In the genomic region with DNA sequence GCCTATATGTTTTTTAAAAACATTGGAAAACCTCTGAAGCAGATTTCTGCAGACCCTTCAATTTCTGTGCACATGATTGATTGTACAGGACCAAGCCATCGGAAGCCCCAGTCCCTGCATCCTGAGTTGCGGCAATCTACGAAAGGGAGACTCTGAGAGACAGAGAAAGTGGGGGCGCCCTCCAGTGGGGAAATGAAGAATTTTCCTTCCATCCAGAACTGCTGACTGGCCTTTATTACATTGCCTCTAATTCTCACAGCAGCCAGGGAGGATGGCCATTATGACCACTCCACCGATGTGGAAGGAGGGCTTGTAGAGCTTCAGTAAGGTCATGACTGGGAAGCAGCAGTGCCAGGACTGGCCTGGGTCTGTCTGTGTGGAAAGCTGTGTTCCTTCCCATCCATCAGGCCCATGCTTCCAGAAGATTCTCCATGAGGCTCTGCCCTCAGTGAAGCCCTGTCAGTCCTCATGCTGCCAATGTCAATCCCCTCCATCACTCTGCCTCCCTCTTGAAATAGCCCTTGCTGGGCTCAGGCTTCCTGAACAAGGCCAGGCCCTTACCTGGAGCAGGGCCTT, we compare ENCODE assay signal across 9 cellular contexts. TPM values are rescaled to one million over a fixed set of nuclear protein-coding genes. Genes with fewer than 3 reads are reported as not detected.
A peak's percentile ranks its signal among the peaks of the same experiment; 100 is the strongest.
DNase-seq lines count a peak whose midpoint lies in the region.
"Had no signal": no experiment of that assay in that cellular context is flagged by ENCODE, and none has a peak within 500 bp of the region (broad histone marks: within the 10 kb centered on the region; RNA-seq: fewer than 3 reads in every experiment).

No MANE protein-coding gene starts in this region.

- no peaks in the 10 kb centered on the region for H3K4me1 Mint-ChIP-seq in activated CD4-positive, alpha-beta T cell treated with anti-CD3 and anti-CD28 coated beads, Interleukin-2, amount 10 ng/mL, durations not matched to agents 7 days and 5 days

- no peaks in the 10 kb centered on the region for H3K36me3 Mint-ChIP-seq in activated CD4-positive, alpha-beta T cell treated with anti-CD3 and anti-CD28 coated beads, Interleukin-2, amount 10 ng/mL, durations not matched to agents 7 days and 5 days (ENCODE audit: low read depth)

- peaks cover 34% of the 10 kb centered on the region for H3K27me3 Mint-ChIP-seq in activated CD4-positive, alpha-beta T cell treated with anti-CD3 and anti-CD28 coated beads, Interleukin-2, amount 10 ng/mL, durations not matched to agents 7 days and 5 days

- DNase-seq in COLO668 (lab: John Stamatoyannopoulos, UW; ENCODE audit: unreplicated experiment) (peak; percentile 68), HCEC 1CT (peak; percentile 48), NCI-H345 treated with DMSO at 0.1 percent for 48 hours (lab: John Stamatoyannopoulos, UW; ENCODE audit: unreplicated experiment) (peak; percentile 23), dedifferentiated amniotic fluid mesenchymal stem cell (ENCODE audit: extremely low spot score) (peak; percentile 62), lung microvascular endothelial cell (ENCODE audit: low read depth in 2 of 2) (peak; percentile 64 to 68), cortex of kidney (lab: John Stamatoyannopoulos, UW) (no peak)
- peak; percentile 74 for DNase-seq in activated CD4-positive, alpha-beta T cell treated with anti-CD3 and anti-CD28 coated beads, Interleukin-2, amount 10 ng/mL, durations not matched to agents 7 days and 5 days
- peak; percentile 24 to 32 for DNase-seq in stimulated activated CD8-positive, alpha-beta memory T cell treated with anti-CD3 and anti-CD28 coated beads, Interleukin-4, amount 100 ng/mL, for 1 hour (ENCODE audit: low read depth in 2 of 2, low spot score in 1 of 2)

- CTCF ChIA-PET in activated CD4-positive, alpha-beta T cell treated with anti-CD3 and anti-CD28 coated beads, Interleukin-2, amount 10 ng/mL, durations not matched to agents 7 days and 5 days (lab: Charles Lee), result interaction anchor here (1.0 to 2.2 kb wide), 6 partner anchors 11 to 58 kb away, joined by 3 to 7 read pairs (median 5); partner anchors contain the start of gene DNPEP

- no peak overlapping the region for H3K4me3 Mint-ChIP-seq in activated CD4-positive, alpha-beta T cell treated with anti-CD3 and anti-CD28 coated beads, Interleukin-2, amount 10 ng/mL, durations not matched to agents 7 days and 5 days
- H3K4me3 Mint-ChIP-seq: T-helper 1 cell treated with Interleukin-12 subunit alpha and Interleukin-12 subunit beta and Interleukin-4 antibody, amounts not matched to agents 30 μg/mL and 1 μg/mL, for 36 hours had no signal

- POLR2A ChIA-PET in activated CD4-positive, alpha-beta T cell treated with anti-CD3 and anti-CD28 coated beads, Interleukin-2, amount 10 ng/mL, durations not matched to agents 7 days and 5 days (lab: Charles Lee), result no interaction called here

- H3K9me3 Mint-ChIP-seq in activated CD4-positive, alpha-beta T cell treated with anti-CD3 and anti-CD28 coated beads, Interleukin-2, amount 10 ng/mL, durations not matched to agents 7 days and 5 days, result no peaks in the 10 kb centered on the region
- H3K9me3 Mint-ChIP-seq: T-helper 1 cell treated with Interleukin-12 subunit alpha and Interleukin-12 subunit beta and Interleukin-4 antibody, amounts not matched to agents 30 μg/mL and 1 μg/mL, for 36 hours had no signal

- H3K27ac Mint-ChIP-seq in activated CD4-positive, alpha-beta T cell treated with anti-CD3 and anti-CD28 coated beads, Interleukin-2, amount 10 ng/mL, durations not matched to agents 7 days and 5 days, result no peak overlapping the region
- H3K27ac Mint-ChIP-seq: T-helper 1 cell treated with Interleukin-12 subunit alpha and Interleukin-12 subunit beta and Interleukin-4 antibody, amounts not matched to agents 30 μg/mL and 1 μg/mL, for 36 hours had no signal

RNA-seq across cellular contexts. Expression of gene RESP18, which starts 20.0 kb away (rescaled TPM):
- total RNA-seq in activated CD4-positive, alpha-beta T cell treated with anti-CD3 and anti-CD28 coated beads, Interleukin-2, amount 10 ng/mL, durations not matched to agents 7 days and 5 days, result not detected
- not detected in 2 replicates for total RNA-seq in lung microvascular endothelial cell

RNA-seq across cellular contexts. Expression of gene DNPEP, which starts 35.2 kb away (rescaled TPM):
- 10 to 100 TPM; 58.8 to 64.9 TPM for total RNA-seq in activated CD4-positive, alpha-beta T cell treated with anti-CD3 and anti-CD28 coated beads, Interleukin-2, amount 10 ng/mL, durations not matched to agents 7 days and 5 days
- 38.4 and 52.2 TPM in 2 replicates for total RNA-seq in lung microvascular endothelial cell

RNA-seq across cellular contexts. Expression of gene PTPRN, which starts 43.3 kb away (rescaled TPM):
- total RNA-seq in activated CD4-positive, alpha-beta T cell treated with anti-CD3 and anti-CD28 coated beads, Interleukin-2, amount 10 ng/mL, durations not matched to agents 7 days and 5 days, result not detected
- not detected in 2 replicates for total RNA-seq in lung microvascular endothelial cell
